2 cellular contexts compared by ENCODE assay signal in genomic region chr10:822197-822596, GRCh38.
TF ChIP-seq lines count a peak whose summit lies in the region.

No MANE protein-coding gene starts in this region.

TF ChIP-seq in GM12878, 131 proteins besides CTCF, POLR2A, EP300 and RAD21 (continued from another document):
- no peak for TF ChIP-seq MEF2A (IDR thresholded peaks at IDR 0.05; ENCODE audit: insufficient read depth, low read depth, low read length)
- no peak for TF ChIP-seq NRF1 (conservative IDR thresholded peaks at IDR 0.05; ENCODE audit: low read depth, low read length)
- TF ChIP-seq TCF3 (IDR thresholded peaks at IDR 0.05; ENCODE audit: borderline replicate concordance, insufficient read depth, low read depth, low read length) = no peak

TF ChIP-seq in WTC11, 78 proteins besides CTCF, POLR2A, EP300 and RAD21:
- TF ChIP-seq ZNF512 (CRISPR knock-in tag; IDR thresholded peaks at IDR 0.05; ENCODE audit: borderline replicate concordance) = no peak
- no peak for TF ChIP-seq RORB (CRISPR knock-in tag; IDR thresholded peaks at IDR 0.05)
- TF ChIP-seq ELF4 (CRISPR knock-in tag; IDR thresholded peaks at IDR 0.05; ENCODE audit: low read depth) = no peak
- TF ChIP-seq TEAD1 (CRISPR knock-in tag; IDR thresholded peaks at IDR 0.05) = no peak
- TF ChIP-seq ZNF416 (CRISPR knock-in tag; IDR thresholded peaks at IDR 0.05) = no peak
- TF ChIP-seq KAT7 (CRISPR knock-in tag; IDR thresholded peaks at IDR 0.05; ENCODE audit: borderline replicate concordance) = no peak
- TF ChIP-seq MXD4 (CRISPR knock-in tag; IDR thresholded peaks at IDR 0.05; ENCODE audit: borderline replicate concordance) = no peak
- TF ChIP-seq ATF3 (CRISPR knock-in tag; conservative IDR thresholded peaks at IDR 0.05) = no peak
- no peak for TF ChIP-seq ZNF263 (CRISPR knock-in tag; IDR thresholded peaks at IDR 0.05; ENCODE audit: low read depth)
- no peak for TF ChIP-seq CDX4 (CRISPR knock-in tag; IDR thresholded peaks at IDR 0.05; ENCODE audit: borderline replicate concordance)
- no peak for TF ChIP-seq ETV6 (CRISPR knock-in tag; IDR thresholded peaks at IDR 0.05)
- TF ChIP-seq USF2 (CRISPR knock-in tag; IDR thresholded peaks at IDR 0.05) = no peak
- no peak for TF ChIP-seq ATF1 (CRISPR knock-in tag; IDR thresholded peaks at IDR 0.05)
- TF ChIP-seq HMGXB4 (CRISPR knock-in tag; IDR thresholded peaks at IDR 0.05) = no peak
- TF ChIP-seq PREB (CRISPR knock-in tag; IDR thresholded peaks at IDR 0.05; ENCODE audit: borderline replicate concordance) = no peak
- TF ChIP-seq JAZF1 (CRISPR knock-in tag; IDR thresholded peaks at IDR 0.05) = no peak
